In the genomic region with DNA sequence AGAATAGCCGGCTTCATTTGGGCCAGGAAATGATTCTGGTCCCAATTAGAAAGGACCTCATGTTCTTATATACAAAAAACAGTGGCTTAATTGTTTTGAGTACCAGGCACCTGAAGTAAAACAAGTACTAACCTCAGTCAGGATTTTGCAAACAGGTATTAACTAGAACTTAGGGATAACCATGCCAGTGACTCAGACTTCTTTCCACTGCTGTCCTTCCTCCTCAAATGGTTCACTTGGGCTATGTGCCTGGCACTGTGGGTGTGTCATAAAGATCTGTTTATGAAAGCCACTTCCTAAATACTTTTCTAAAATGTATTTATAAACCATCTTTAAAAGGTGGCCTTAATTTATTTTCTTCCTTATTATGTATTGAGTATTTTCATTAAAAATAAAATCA, we compare ENCODE assay signal across 1 cellular context.
TF ChIP-seq lines count a peak whose summit lies in the region.

No MANE protein-coding gene starts in this region.

TF ChIP-seq in endothelial cell of umbilical vein, 7 proteins besides CTCF, POLR2A, EP300 and RAD21:
- TF ChIP-seq FOS (IDR thresholded peaks at IDR 0.05; ENCODE audit: borderline replicate concordance, insufficient read depth, low read length) (peak; percentile 30), POLR2AphosphoS5 (IDR thresholded peaks at IDR 0.05; ENCODE audit: insufficient read depth, low read depth, low read length) (no peak), EZH2 (IDR thresholded peaks at IDR 0.05; ENCODE audit: borderline replicate concordance, low read depth, low read length, severe bottlenecking) (no peak), JUN (IDR thresholded peaks at IDR 0.05; ENCODE audit: borderline replicate concordance, insufficient read depth, insufficient read length, low read depth) (no peak)
- TF ChIP-seq, protein P1, sequence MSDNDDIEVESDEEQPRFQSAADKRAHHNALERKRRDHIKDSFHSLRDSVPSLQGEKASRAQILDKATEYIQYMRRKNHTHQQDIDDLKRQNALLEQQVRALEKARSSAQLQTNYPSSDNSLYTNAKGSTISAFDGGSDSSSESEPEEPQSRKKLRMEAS (IDR thresholded peaks at IDR 0.05; ENCODE audit: insufficient read depth, insufficient read length): no peak
